ENCODE assay signal across 1 cellular context in the genomic region with DNA sequence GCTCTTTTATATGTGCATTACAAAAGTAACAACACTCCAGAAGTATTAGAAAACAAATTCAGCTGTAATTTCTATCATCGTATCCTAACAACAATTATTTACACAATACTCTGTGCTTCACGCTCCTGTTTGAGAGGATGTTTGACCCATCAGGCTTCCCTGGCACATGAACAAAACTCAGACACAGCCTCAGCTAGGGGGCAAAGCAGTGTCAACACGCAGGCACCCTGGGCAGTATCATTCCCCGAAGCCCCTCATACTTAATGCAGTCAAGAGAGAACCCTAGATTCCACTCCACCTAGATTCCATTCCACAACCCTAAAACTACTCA.
TF ChIP-seq lines count a peak whose summit lies in the region.

No MANE protein-coding gene starts in this region.

TF ChIP-seq in K562, 482 proteins besides CTCF, POLR2A, EP300 and RAD21:
- no peak for TF ChIP-seq SMC3 (conservative IDR thresholded peaks at IDR 0.05; ENCODE audit: insufficient read depth, low read depth, low read length)
- TF ChIP-seq, protein P1, sequence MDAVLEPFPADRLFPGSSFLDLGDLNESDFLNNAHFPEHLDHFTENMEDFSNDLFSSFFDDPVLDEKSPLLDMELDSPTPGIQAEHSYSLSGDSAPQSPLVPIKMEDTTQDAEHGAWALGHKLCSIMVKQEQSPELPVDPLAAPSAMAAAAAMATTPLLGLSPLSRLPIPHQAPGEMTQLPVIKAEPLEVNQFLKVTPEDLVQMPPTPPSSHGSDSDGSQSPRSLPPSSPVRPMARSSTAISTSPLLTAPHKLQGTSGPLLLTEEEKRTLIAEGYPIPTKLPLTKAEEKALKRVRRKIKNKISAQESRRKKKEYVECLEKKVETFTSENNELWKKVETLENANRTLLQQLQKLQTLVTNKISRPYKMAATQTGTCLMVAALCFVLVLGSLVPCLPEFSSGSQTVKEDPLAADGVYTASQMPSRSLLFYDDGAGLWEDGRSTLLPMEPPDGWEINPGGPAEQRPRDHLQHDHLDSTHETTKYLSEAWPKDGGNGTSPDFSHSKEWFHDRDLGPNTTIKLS (IDR thresholded peaks at IDR 0.05; ENCODE audit: borderline replicate concordance, low read depth): 0 out of 2 replicates have a peak, but pooled peaks have one; percentile 1
- TF ChIP-seq ZNF583 (CRISPR knock-in tag; IDR thresholded peaks at IDR 0.05): no peak
- TF ChIP-seq BRD9 (IDR thresholded peaks at IDR 0.05; ENCODE audit: low read depth, partially characterized antibody): no peak
- TF ChIP-seq FUS (optimal IDR thresholded peaks at IDR 0.05; ENCODE audit: low read depth, low read length): no peak
- TF ChIP-seq BRCA1 (IDR thresholded peaks at IDR 0.05): no peak
- TF ChIP-seq BRCA1 (CRISPR knock-in tag; IDR thresholded peaks at IDR 0.05): no peak
TF ChIP-seq in K562: peak in this region for 1.
